ENCODE assay signal across 29 cellular contexts in genomic region chr1:223885614-223886013, GRCh38.
"Had no signal": no experiment of that assay in that cellular context is flagged by ENCODE, and none has a peak within 500 bp of the region (broad histone marks: within the 10 kb centered on the region; RNA-seq: fewer than 3 reads in every experiment).

No MANE protein-coding gene starts in this region.

- H3K27ac ChIP-seq: adrenal gland, epithelial cell of prostate, esophagus squamous epithelium, gastroesophageal sphincter had no signal

- FAIRE-seq: colon, endometrium, endothelial cell of umbilical vein had no signal

- H3K9me3 ChIP-seq: adrenal gland, body of pancreas, esophagus squamous epithelium, gastroesophageal sphincter had no signal

- H3K36me3 ChIP-seq: adrenal gland, esophagus squamous epithelium, gastroesophageal sphincter had no signal

- H3K27me3 ChIP-seq: adrenal gland, body of pancreas, esophagus squamous epithelium, gastroesophageal sphincter had no signal

- DNase-seq: activated CD4-positive, alpha-beta memory T cell treated with anti-CD3 and anti-CD28 coated beads, Interleukin-2, amount 10 ng/mL, durations not matched to agents 7 days and 5 days; activated CD4-positive, alpha-beta T cell treated with anti-CD3 and anti-CD28 coated beads for 1 hour; activated CD4-positive, alpha-beta T cell treated with anti-CD3 and anti-CD28 coated beads for 4 hours; activated CD4-positive, alpha-beta T cell treated with anti-CD3 and anti-CD28 coated beads, Interleukin-2, amount 10 ng/mL, durations not matched to agents 7 days and 5 days; activated CD4-positive, alpha-beta T cell treated with anti-CD3 and anti-CD28 coated beads, Interleukin-2, amount 50 U/mL, for 4 hours; activated CD4-positive, CD25-positive, alpha-beta regulatory T cell; activated CD8-positive, alpha-beta memory T cell treated with anti-CD3 and anti-CD28 coated beads for 24 hours; activated effector memory CD4-positive, alpha-beta T cell treated with anti-CD3 and anti-CD28 coated beads, Interleukin-2, amount 50 U/mL, for 16 hours; activated naive CD4-positive, alpha-beta T cell treated with anti-CD3 and anti-CD28 coated beads for 36 hours; activated naive CD8-positive, alpha-beta T cell treated with anti-CD3 and anti-CD28 coated beads for 36 hours; activated naive CD8-positive, alpha-beta T cell treated with anti-CD3 and anti-CD28 coated beads, Interleukin-2, amount 50 U/mL, for 24 hours; activated T-cell treated with anti-CD3 and anti-CD28 coated beads, Interleukin-2, amount 50 U/mL, for 1 hour; activated T-cell treated with anti-CD3 and anti-CD28 coated beads, Interleukin-2, amount 50 U/mL, for 48 hours; adrenal gland; amygdala; aorta; body of pancreas; caudate nucleus; cortex of kidney; dermis blood vessel endothelial cell; effector CD4-positive, alpha-beta T cell; esophagus squamous epithelium; foreskin melanocyte; T-helper 2 cell had no signal

- H3K4me3 ChIP-seq: adrenal gland, body of pancreas, esophagus squamous epithelium, gastroesophageal sphincter had no signal

- ATAC-seq: activated naive CD8-positive, alpha-beta T cell treated with anti-CD3 and anti-CD28 coated beads, Interleukin-2, amount 50 U/mL, for 24 hours; gastroesophageal sphincter had no signal
